22 cellular contexts compared by ENCODE assay signal in genomic region chr17:27429666-27430382, GRCh38.
"Had no signal": no experiment of that assay in that cellular context is flagged by ENCODE, and none has a peak within 500 bp of the region (broad histone marks: within the 10 kb centered on the region; RNA-seq: fewer than 3 reads in every experiment).

No MANE protein-coding gene starts in this region.

- H3K36me3 ChIP-seq: MG63 had no signal

- H3K4me3 ChIP-seq: MG63 had no signal

- DNase-seq: IMR-90, Karpas-422, KG1, MG63, NCI-H1092, NCI-H1105 treated with DMSO at 0.1 percent for 48 hours, NCI-H1417 treated with DMSO at 0.1 percent for 48 hours, NCI-H146, NCI-H1694 treated with DMSO at 0.1 percent for 48 hours, NCI-H1930, NCI-H2081, NCI-H2107, NCI-H2171, NCI-H226, NCI-H446, NCI-H510A, NCI-H524 treated with DMSO at 0.1 percent for 48 hours, NCI-H69, NCI-H774, RPMI8226, SHP77, SK-N-SH had no signal

- H3K4me2 ChIP-seq: SK-N-SH had no signal

- H3K27me3 ChIP-seq: MG63 had no signal

- H3K9me3 ChIP-seq: SK-N-SH had no signal

- H3K9ac ChIP-seq: SK-N-SH had no signal
